In the genomic region with DNA sequence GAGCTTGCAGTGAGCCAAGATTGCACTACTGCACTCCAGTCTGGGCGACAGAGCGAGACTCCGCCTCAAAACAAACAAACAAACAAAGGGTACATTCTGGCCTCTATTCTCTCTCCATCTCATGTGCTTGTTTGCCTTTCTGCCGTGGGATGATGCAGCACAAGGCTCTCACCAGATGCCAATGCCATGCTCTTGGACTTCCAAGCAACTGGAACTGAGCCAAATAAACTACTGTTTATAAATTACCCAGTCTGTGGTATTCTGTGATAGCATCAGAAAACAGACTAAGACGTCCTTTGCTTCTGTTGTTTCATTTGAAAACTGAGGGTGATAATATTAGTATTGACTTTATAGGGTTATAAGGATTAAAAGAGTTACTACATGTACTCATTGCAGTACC, we compare ENCODE assay signal across 17 cellular contexts. TPM values are rescaled to one million over a fixed set of nuclear protein-coding genes. Genes with fewer than 3 reads are reported as not detected.
"Had no signal": no experiment of that assay in that cellular context is flagged by ENCODE, and none has a peak within 500 bp of the region (broad histone marks: within the 10 kb centered on the region; RNA-seq: fewer than 3 reads in every experiment).

No MANE protein-coding gene starts in this region.

- H3K27ac ChIP-seq: ascending aorta, esophagus muscularis mucosa, prostate gland, right lobe of liver had no signal

- H3K9me3 Mint-ChIP-seq: activated T-cell treated with anti-CD3 and anti-CD28 coated beads, Interleukin-2, amount 50 U/mL, for 4 hours; nephron; stimulated activated naive B cell treated with anti-CD40 and anti-IgM and Interleukin-4, amounts not matched to agents 10 μg/mL and 1 μg/mL and 100 μg/mL, for 72 hours; T-helper 1 cell treated with Interleukin-12 subunit alpha and Interleukin-12 subunit beta and Interleukin-4 antibody, amounts not matched to agents 30 μg/mL and 1 μg/mL, for 36 hours had no signal

- H3K27ac Mint-ChIP-seq: activated CD8-positive, alpha-beta memory T cell treated with anti-CD3 and anti-CD28 coated beads, Interleukin-2, amount 10 ng/mL, durations not matched to agents 7 days and 5 days; T-helper 1 cell treated with Interleukin-12 subunit alpha and Interleukin-12 subunit beta and Interleukin-4 antibody, amounts not matched to agents 30 μg/mL and 1 μg/mL, for 36 hours had no signal

- DNase-seq: activated CD4-positive, alpha-beta T cell treated with anti-CD3 and anti-CD28 coated beads, Interleukin-2, amount 50 U/mL, for 48 hours; activated CD4-positive, CD25-positive, alpha-beta regulatory T cell; activated CD8-positive, alpha-beta memory T cell treated with anti-CD3 and anti-CD28 coated beads, Interleukin-2, amount 10 ng/mL, durations not matched to agents 7 days and 5 days; activated gamma-delta T cell; activated T-cell treated with anti-CD3 and anti-CD28 coated beads, Interleukin-2, amount 50 U/mL, for 4 hours; glutamatergic neuron; right lobe of liver; stimulated activated CD4-positive, alpha-beta T cell treated with anti-CD3 and anti-CD28 coated beads, Interleukin-1b, Interleukin-23, amount 100 ng/mL, for 48 hours; stimulated activated naive B cell treated with anti-CD40 and anti-IgM and Interleukin-4, amounts not matched to agents 10 μg/mL and 1 μg/mL and 100 μg/mL, for 72 hours; transverse colon had no signal

- H3K27me3 Mint-ChIP-seq: activated CD8-positive, alpha-beta memory T cell treated with anti-CD3 and anti-CD28 coated beads, Interleukin-2, amount 10 ng/mL, durations not matched to agents 7 days and 5 days; stimulated activated naive B cell treated with anti-CD40 and anti-IgM and Interleukin-4, amounts not matched to agents 10 μg/mL and 1 μg/mL and 100 μg/mL, for 72 hours had no signal

- H3K4me3 Mint-ChIP-seq: activated CD8-positive, alpha-beta memory T cell treated with anti-CD3 and anti-CD28 coated beads, Interleukin-2, amount 10 ng/mL, durations not matched to agents 7 days and 5 days; activated T-cell treated with anti-CD3 and anti-CD28 coated beads, Interleukin-2, amount 50 U/mL, for 4 hours; stimulated activated naive B cell treated with anti-CD40 and anti-IgM and Interleukin-4, amounts not matched to agents 10 μg/mL and 1 μg/mL and 100 μg/mL, for 72 hours; T-helper 1 cell treated with Interleukin-12 subunit alpha and Interleukin-12 subunit beta and Interleukin-4 antibody, amounts not matched to agents 30 μg/mL and 1 μg/mL, for 36 hours had no signal

- ATAC-seq: activated CD8-positive, alpha-beta memory T cell treated with anti-CD3 and anti-CD28 coated beads, Interleukin-2, amount 10 ng/mL, durations not matched to agents 7 days and 5 days; activated T-cell treated with anti-CD3 and anti-CD28 coated beads, Interleukin-2, amount 50 U/mL, for 4 hours; right lobe of liver; stimulated activated naive B cell treated with anti-CD40 and anti-IgM and Interleukin-4, amounts not matched to agents 10 μg/mL and 1 μg/mL and 100 μg/mL, for 72 hours had no signal

RNA-seq across cellular contexts. Expression of a gene that starts 44.6 kb away (rescaled TPM):
- total RNA-seq: bronchial epithelial cell, fibroblast of villous mesenchyme had no signal
